Comparison of ENCODE assay signal across 14 cellular contexts in the genomic region with DNA sequence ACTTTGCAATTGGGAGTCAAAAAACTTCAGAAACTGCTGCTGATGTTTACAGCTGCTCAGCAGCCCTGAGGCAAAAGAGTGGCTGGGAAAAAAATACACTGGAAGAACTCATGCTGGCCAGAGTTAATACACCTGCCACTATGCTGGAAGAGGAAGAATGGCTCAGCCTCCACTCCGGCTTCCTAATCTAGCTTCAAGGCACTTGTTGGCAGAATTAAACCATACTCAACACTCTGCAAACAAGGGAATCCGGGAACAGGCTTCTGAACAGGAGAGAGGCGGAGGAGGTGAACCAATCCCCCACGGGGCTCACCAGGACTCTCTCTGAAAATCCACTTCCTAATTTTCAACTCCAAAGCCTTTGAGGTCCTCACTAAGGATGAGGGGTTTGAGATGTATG.
DNase-seq lines count a peak whose midpoint lies in the region; ATAC-seq and TF ChIP-seq lines count a peak whose summit lies in the region.
"Had no signal": no experiment of that assay in that cellular context is flagged by ENCODE, and none has a peak within 500 bp of the region (broad histone marks: within the 10 kb centered on the region; RNA-seq: fewer than 3 reads in every experiment).

No MANE protein-coding gene starts in this region.

- peak; percentile 55 for DNase-seq in NCI-H2107 treated with DMSO at 0.1 percent for 48 hours (lab: John Stamatoyannopoulos, UW; ENCODE audit: unreplicated experiment)
- DNase-seq in NCI-H2107 (lab: John Stamatoyannopoulos, UW), result no peak
- DNase-seq in NCI-H2029 treated with DMSO at 0.1 percent for 48 hours (lab: John Stamatoyannopoulos, UW), result peak; percentile 77
- DNase-seq in NCI-H774 (lab: John Stamatoyannopoulos, UW), result peak; percentile 40
- no peak for DNase-seq in osteocyte (ENCODE audit: extremely low spot score, unreplicated experiment)
- DNase-seq in activated CD4-positive, alpha-beta T cell treated with anti-CD3 and anti-CD28 coated beads, Interleukin-2, amount 50 U/mL, for 1 hour, result no peak
- no peak for DNase-seq in natural killer cell
- DNase-seq: Caco-2, MG63, NCI-H146, NCI-H526, SK-N-SH, T-helper 1 cell had no signal

- H3K27me3 Mint-ChIP-seq in osteocyte (ENCODE audit: unreplicated experiment) (no peaks in the 10 kb centered on the region), natural killer cell (ENCODE audit: low read depth in 2 of 2) (peaks cover 8 to 14% of the 10 kb centered on the region in 2 donors)

- no peaks in the 10 kb centered on the region for H3K4me1 Mint-ChIP-seq in osteocyte (ENCODE audit: unreplicated experiment)
- peaks cover 0 to 8% of the 10 kb centered on the region in 2 donors for H3K4me1 Mint-ChIP-seq in natural killer cell

- intact Hi-C loops in natural killer cell (cut with micrococcal nuclease), result no loop called here

- ATAC-seq in HG03354 (IDR thresholded peaks at IDR 0.05; ENCODE audit: poor library complexity, severe bottlenecking, unreplicated experiment) (no peak), natural killer cell (no peak)

- H3K4me3 Mint-ChIP-seq in osteocyte (ENCODE audit: unreplicated experiment) (no peak overlapping the region), natural killer cell (no peak overlapping the region)

- TF ChIP-seq CTCF in osteocyte (IDR thresholded peaks at IDR 0.05) (no peak), natural killer cell (IDR thresholded peaks at IDR 0.05) (no peak)

- H3K27ac Mint-ChIP-seq in osteocyte (ENCODE audit: unreplicated experiment), result no peak overlapping the region
- H3K27ac Mint-ChIP-seq in natural killer cell, result no peak overlapping the region

- H3K9me3 Mint-ChIP-seq in osteocyte (ENCODE audit: unreplicated experiment) (no peaks in the 10 kb centered on the region), natural killer cell (no peaks in the 10 kb centered on the region)

- H3K36me3 Mint-ChIP-seq in osteocyte (ENCODE audit: unreplicated experiment), result no peaks in the 10 kb centered on the region
- no peaks in the 10 kb centered on the region for H3K36me3 Mint-ChIP-seq in natural killer cell

Comparison
In these comparisons a context has a peak if more than half of its experiments do, and no peak if none do; other contexts are left out.
1. DNase-seq: peak in NCI-H2107 treated with DMSO at 0.1 percent for 48 hours (single experiment), NCI-H2029 treated with DMSO at 0.1 percent for 48 hours (single experiment) and NCI-H774 (single experiment); none in NCI-H2107 (single experiment), osteocyte (single experiment), activated CD4-positive, alpha-beta T cell treated with anti-CD3 and anti-CD28 coated beads, Interleukin-2, amount 50 U/mL, for 1 hour (single experiment) and natural killer cell (single experiment).